Comparison of ENCODE assay signal across 8 cellular contexts in genomic region chr1:236524142-236524891, GRCh38. TPM values are rescaled to one million over a fixed set of nuclear protein-coding genes. Genes with fewer than 3 reads are reported as not detected.
A peak's percentile ranks its signal among the peaks of the same experiment; 100 is the strongest.
DNase-seq lines count a peak whose midpoint lies in the region; ATAC-seq and TF ChIP-seq lines count a peak whose summit lies in the region.

No MANE protein-coding gene starts in this region.

- peak; percentile 79 for DNase-seq in ELF-1 (ENCODE audit: low read depth, low spot score)
- peak; percentile 87 for DNase-seq in SIG-M5 treated with dmso at 0.1 percent for 504 hours (lab: John Stamatoyannopoulos, UW; ENCODE audit: unreplicated experiment)
- DNase-seq in activated naive CD4-positive, alpha-beta T cell treated with anti-CD3 and anti-CD28 coated beads for 36 hours: peak; percentile 77
- DNase-seq in globus pallidus (ENCODE audit: low spot score): peak; percentile 60
- no peak for DNase-seq in type B pancreatic cell (ENCODE audit: extremely low spot score, unreplicated experiment)

- H3K4me3 ChIP-seq in KMS-11 (IDR thresholded peaks at IDR 0.05; ENCODE audit: insufficient read depth, low read depth, low read length) (peak overlapping the region; percentile 75), neutrophil (ENCODE audit: low read depth in 1 of 2, low read length in 1 of 2) (peak overlapping the region; percentile 85 to 89)

- H3K4me3 Mint-ChIP-seq in activated naive CD4-positive, alpha-beta T cell treated with anti-CD3 and anti-CD28 coated beads for 36 hours: peak overlapping the region; percentile 96
- H3K4me3 Mint-ChIP-seq in type B pancreatic cell: peak overlapping the region; percentile 98

- H3K36me3 ChIP-seq in KMS-11 (ENCODE audit: insufficient read depth): no peaks in the 10 kb centered on the region
- H3K36me3 ChIP-seq in neutrophil: peaks cover 18% of the 10 kb centered on the region

- H3K27me3 Mint-ChIP-seq in activated naive CD4-positive, alpha-beta T cell treated with anti-CD3 and anti-CD28 coated beads for 36 hours (ENCODE audit: low read depth): no peaks in the 10 kb centered on the region
- no peaks in the 10 kb centered on the region for H3K27me3 Mint-ChIP-seq in type B pancreatic cell

- H3K4me1 Mint-ChIP-seq in activated naive CD4-positive, alpha-beta T cell treated with anti-CD3 and anti-CD28 coated beads for 36 hours (ENCODE audit: low read depth): peaks cover 13% of the 10 kb centered on the region
- H3K4me1 Mint-ChIP-seq in type B pancreatic cell (ENCODE audit: unreplicated experiment): peaks cover 13% of the 10 kb centered on the region

- H3K27me3 ChIP-seq in KMS-11 (ENCODE audit: insufficient read depth, low read depth): no peaks in the 10 kb centered on the region
- no peaks in the 10 kb centered on the region for H3K27me3 ChIP-seq in neutrophil

- H3K27ac ChIP-seq in KMS-11 (no peak overlapping the region), neutrophil (peak overlapping the region; percentile 90)

- no peaks in the 10 kb centered on the region for H3K9me3 ChIP-seq in neutrophil

- ATAC-seq in GM21786 (IDR thresholded peaks at IDR 0.05; ENCODE audit: unreplicated experiment): peak; percentile 94

- no peaks in the 10 kb centered on the region for H3K9me3 Mint-ChIP-seq in activated naive CD4-positive, alpha-beta T cell treated with anti-CD3 and anti-CD28 coated beads for 36 hours
- peaks cover 3% of the 10 kb centered on the region for H3K9me3 Mint-ChIP-seq in type B pancreatic cell

- H3K9ac ChIP-seq in KMS-11: peak overlapping the region; percentile 26; the same call in 1 of the 2 replicates

- no peaks in the 10 kb centered on the region for H3K79me2 ChIP-seq in KMS-11 (ENCODE audit: insufficient read depth, low read depth)

- CTCF ChIA-PET in activated naive CD4-positive, alpha-beta T cell treated with anti-CD3 and anti-CD28 coated beads for 36 hours (lab: Charles Lee): interaction anchor here (0.8 kb wide), 1 partner anchor 11 kb away, joined by 5 read pairs; no protein-coding TSS in a partner anchor

- intact Hi-C loops in activated naive CD4-positive, alpha-beta T cell treated with anti-CD3 and anti-CD28 coated beads for 36 hours (cut with micrococcal nuclease): loop anchor here (1.0 to 10.0 kb wide), 6 partner anchors 10 to 1362 kb away; partner anchors contain the start of genes HEATR1, LYST, MTR and RBM34

- TF ChIP-seq CTCF in KMS-11 (conservative IDR thresholded peaks at IDR 0.05; ENCODE audit: low read depth, low read length): no peak
- TF ChIP-seq CTCF in neutrophil (IDR thresholded peaks at IDR 0.05): no peak
- TF ChIP-seq CTCF in type B pancreatic cell (conservative IDR thresholded peaks at IDR 0.05): no peak

- H3K4me2 ChIP-seq in KMS-11: peak overlapping the region; percentile 77; the same call in 1 of the 2 replicates

- H3K36me3 Mint-ChIP-seq in activated naive CD4-positive, alpha-beta T cell treated with anti-CD3 and anti-CD28 coated beads for 36 hours (ENCODE audit: low read depth): peaks cover 20% of the 10 kb centered on the region
- peaks cover 13% of the 10 kb centered on the region for H3K36me3 Mint-ChIP-seq in type B pancreatic cell

- H3K27ac Mint-ChIP-seq in activated naive CD4-positive, alpha-beta T cell treated with anti-CD3 and anti-CD28 coated beads for 36 hours: peak overlapping the region; percentile 97
- H3K27ac Mint-ChIP-seq in type B pancreatic cell: peak overlapping the region; percentile 98

- no peaks in the 10 kb centered on the region for H4K20me1 ChIP-seq in KMS-11 (ENCODE audit: insufficient read depth)

- peak overlapping the region; percentile 95 for H2AFZ ChIP-seq in KMS-11 (ENCODE audit: low read depth)

- H3K4me1 ChIP-seq in KMS-11 (ENCODE audit: low read depth, poor library complexity, severe bottlenecking) (no peaks in the 10 kb centered on the region), neutrophil (ENCODE audit: control insufficient read depth in 1 of 2, insufficient read depth in 1 of 2, low read depth in 1 of 2, low read length in 1 of 2) (peaks cover 11 to 12% of the 10 kb centered on the region in 2 experiments)

RNA-seq across cellular contexts. Expression of gene LGALS8, which starts 0.5 kb away (rescaled TPM):
- 10 to 100 TPM; 78.6 to 89.4 TPM for total RNA-seq in activated naive CD4-positive, alpha-beta T cell treated with anti-CD3 and anti-CD28 coated beads for 36 hours
- 42.4 and 87.4 TPM in 2 replicates for total RNA-seq in type B pancreatic cell (ENCODE audit: low replicate concordance)
